In the genomic region with DNA sequence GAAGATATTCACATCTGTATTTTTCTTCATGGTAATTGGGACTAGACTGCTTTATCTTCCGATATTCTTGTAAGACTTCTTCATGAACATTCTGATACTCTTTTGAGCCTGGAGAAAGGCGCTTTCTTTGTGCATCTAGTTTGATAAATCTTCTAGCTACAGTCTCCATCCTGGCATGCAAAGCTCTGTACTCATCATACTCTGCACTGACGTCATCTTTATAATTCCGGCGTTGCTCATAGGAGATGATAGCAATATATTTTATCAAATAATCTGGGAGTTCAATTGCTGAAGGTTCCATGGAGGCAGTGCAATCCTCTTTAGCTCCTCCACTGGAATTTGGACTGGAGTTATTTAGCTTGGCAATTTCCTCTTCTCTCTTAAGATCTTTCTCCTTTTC, we compare ENCODE assay signal across 4 cellular contexts. TPM values are rescaled to one million over a fixed set of nuclear protein-coding genes. Genes with fewer than 3 reads are reported as not detected.
"Had no signal": no experiment of that assay in that cellular context is flagged by ENCODE, and none has a peak within 500 bp of the region (broad histone marks: within the 10 kb centered on the region; RNA-seq: fewer than 3 reads in every experiment).

No MANE protein-coding gene starts in this region.

RNA-seq across cellular contexts. Expression of gene CD1D, which starts 4.8 kb away (rescaled TPM):
- total RNA-seq: HT-29; IMR-90; SJSA1; T-helper 1 cell treated with Interleukin-12 subunit alpha and Interleukin-12 subunit beta and Interleukin-4 antibody, amounts not matched to agents 30 ng/mL and 1 ng/mL, for 36 hours had no signal
- polyA plus RNA-seq: IMR-90 had no signal
